ENCODE assay signal across 8 cellular contexts in genomic region chr15:75801859-75802593, GRCh38. TPM values are rescaled to one million over a fixed set of nuclear protein-coding genes. Genes with fewer than 3 reads are reported as not detected.
DNase-seq lines count a peak whose midpoint lies in the region; ATAC-seq and TF ChIP-seq lines count a peak whose summit lies in the region.

No MANE protein-coding gene starts in this region.

- H3K36me3 Mint-ChIP-seq in IgD-negative memory B cell (no peaks in the 10 kb centered on the region), natural killer cell (no peaks in the 10 kb centered on the region)
- H3K36me3 Mint-ChIP-seq in activated T-cell treated with anti-CD3 and anti-CD28 coated beads, Interleukin-2, amount 50 U/mL, for 24 hours (ENCODE audit: low read depth) = no peaks in the 10 kb centered on the region
- no peaks in the 10 kb centered on the region for H3K36me3 Mint-ChIP-seq in stimulated activated effector memory CD8-positive, alpha-beta T cell treated with anti-CD3 and anti-CD28 coated beads, Interleukin-12 subunit alpha, Interleukin-12 subunit beta, amount 100 ng/mL, for 72 hours

- intact Hi-C loops in PC-9 (cut with micrococcal nuclease; ENCODE audit: unreplicated experiment) = loop anchor here (1.0 to 5.0 kb wide), 3 partner anchors 69 to 118 kb away; a partner anchor contains a TSS
- intact Hi-C loops in natural killer cell (cut with micrococcal nuclease) = loop anchor here (1.0 kb wide), 2 partner anchors 74 to 119 kb away; no protein-coding TSS in a partner anchor

- DNase-seq in AG20443 (ENCODE audit: low spot score) (peak; percentile 94), PC-9 (peak in 1 of 2 experiments; percentile 78), fibroblast of lung (ENCODE audit: low read depth in 2 of 2) (peak; percentile 51 to 61), natural killer cell (peak; percentile 73)
- peak; percentile 85 for DNase-seq in activated T-cell treated with anti-CD3 and anti-CD28 coated beads, Interleukin-2, amount 50 U/mL, for 24 hours
- DNase-seq in stimulated activated effector memory CD8-positive, alpha-beta T cell treated with anti-CD3 and anti-CD28 coated beads, Interleukin-12 subunit alpha, Interleukin-12 subunit beta, amount 100 ng/mL, for 72 hours (ENCODE audit: low spot score in 2 of 2) = peak; percentile 75 to 89

- no peaks in the 10 kb centered on the region for H3K9me3 Mint-ChIP-seq in IgD-negative memory B cell
- H3K9me3 Mint-ChIP-seq in activated T-cell treated with anti-CD3 and anti-CD28 coated beads, Interleukin-2, amount 50 U/mL, for 24 hours = no peaks in the 10 kb centered on the region
- H3K9me3 Mint-ChIP-seq in natural killer cell = no peaks in the 10 kb centered on the region
- no peaks in the 10 kb centered on the region for H3K9me3 Mint-ChIP-seq in stimulated activated effector memory CD8-positive, alpha-beta T cell treated with anti-CD3 and anti-CD28 coated beads, Interleukin-12 subunit alpha, Interleukin-12 subunit beta, amount 100 ng/mL, for 72 hours

- peaks cover 5% of the 10 kb centered on the region; the same call in 1 of the 2 replicates for H3K4me1 ChIP-seq in PC-9 (replicated peaks; ENCODE audit: insufficient read depth)
- H3K4me1 ChIP-seq in fibroblast of lung (ENCODE audit: control insufficient read depth, extremely low read depth, insufficient read depth, low read length) = peaks cover 4% of the 10 kb centered on the region

- H3K9me3 ChIP-seq in PC-9 (ENCODE audit: insufficient read depth, low read depth) = no peaks in the 10 kb centered on the region
- no peaks in the 10 kb centered on the region for H3K9me3 ChIP-seq in fibroblast of lung (ENCODE audit: control insufficient read depth, insufficient read depth, low read depth, low read length)

- H3K27me3 Mint-ChIP-seq in IgD-negative memory B cell = peaks cover 40% of the 10 kb centered on the region
- H3K27me3 Mint-ChIP-seq in activated T-cell treated with anti-CD3 and anti-CD28 coated beads, Interleukin-2, amount 50 U/mL, for 24 hours = peaks cover 54% of the 10 kb centered on the region
- peaks cover 51 to 54% of the 10 kb centered on the region in 2 donors for H3K27me3 Mint-ChIP-seq in natural killer cell (ENCODE audit: low read depth in 2 of 2)

- H3K27ac Mint-ChIP-seq in IgD-negative memory B cell (no peak overlapping the region), natural killer cell (no peak overlapping the region)
- no peak overlapping the region for H3K27ac Mint-ChIP-seq in activated T-cell treated with anti-CD3 and anti-CD28 coated beads, Interleukin-2, amount 50 U/mL, for 24 hours
- H3K27ac Mint-ChIP-seq in stimulated activated effector memory CD8-positive, alpha-beta T cell treated with anti-CD3 and anti-CD28 coated beads, Interleukin-12 subunit alpha, Interleukin-12 subunit beta, amount 100 ng/mL, for 72 hours = no peak overlapping the region

- H3K4me2 ChIP-seq in PC-9 = peak overlapping the region; percentile 76
- peak overlapping the region; percentile 86 for H3K4me2 ChIP-seq in fibroblast of lung (ENCODE audit: extremely low read depth, insufficient read depth, low read length)

- no TSS peak for BruUV-seq in PC-9 (replicated peaks; lab: Mats Ljungman, UMichigan)

- H3K4me3 ChIP-seq in PC-9 (peak overlapping the region; percentile 23; the same call in 1 of the 2 replicates), fibroblast of lung (replicated peaks in 1 of 4; ENCODE audit: control extremely low read depth in 1 of 4, insufficient read depth in 1 of 4, low read depth in 3 of 4, low read length in 4 of 4) (peak overlapping the region; percentile 19 to 56 (median 40))

- no peaks in the 10 kb centered on the region for H3K9me2 ChIP-seq in PC-9 (ENCODE audit: insufficient read depth)

- peaks cover 3 to 7% (median 4%) of the 10 kb centered on the region in 3 donors for H3K4me1 Mint-ChIP-seq in IgD-negative memory B cell
- H3K4me1 Mint-ChIP-seq in activated T-cell treated with anti-CD3 and anti-CD28 coated beads, Interleukin-2, amount 50 U/mL, for 24 hours (ENCODE audit: low read depth) = peaks cover 7% of the 10 kb centered on the region
- H3K4me1 Mint-ChIP-seq in natural killer cell = peaks cover 9 to 11% of the 10 kb centered on the region in 2 donors
- H3K4me1 Mint-ChIP-seq in stimulated activated effector memory CD8-positive, alpha-beta T cell treated with anti-CD3 and anti-CD28 coated beads, Interleukin-12 subunit alpha, Interleukin-12 subunit beta, amount 100 ng/mL, for 72 hours = peaks cover 11% of the 10 kb centered on the region

- TF ChIP-seq CTCF in PC-9 (conservative IDR thresholded peaks at IDR 0.05) (peak; percentile 82), fibroblast of lung (conservative IDR thresholded peaks at IDR 0.05 in 1 of 2, IDR thresholded peaks at IDR 0.05 in 1 of 2; ENCODE audit: low read depth in 1 of 2, low read length in 2 of 2) (peak; percentile 64 to 77), natural killer cell (IDR thresholded peaks at IDR 0.05) (peak; percentile 81)

- CTCF ChIA-PET in PC-9 (lab: Charles Lee) = interaction anchor here (0.5 to 2.3 kb wide), 9 partner anchors 74 to 927 kb away, joined by 3 to 14 read pairs (median 6); partner anchors contain the start of gene MAN2C1

- H3K4me3 Mint-ChIP-seq in IgD-negative memory B cell = peak overlapping the region in 3 of 4 donors; percentile 8 to 69 (median 54)
- peak overlapping the region; percentile 59 for H3K4me3 Mint-ChIP-seq in activated T-cell treated with anti-CD3 and anti-CD28 coated beads, Interleukin-2, amount 50 U/mL, for 24 hours
- no peak overlapping the region for H3K4me3 Mint-ChIP-seq in natural killer cell
- peak overlapping the region; percentile 16 for H3K4me3 Mint-ChIP-seq in stimulated activated effector memory CD8-positive, alpha-beta T cell treated with anti-CD3 and anti-CD28 coated beads, Interleukin-12 subunit alpha, Interleukin-12 subunit beta, amount 100 ng/mL, for 72 hours

- no peaks in the 10 kb centered on the region for H3F3A ChIP-seq in PC-9 (ENCODE audit: insufficient read depth, low read depth)

- H3K9ac ChIP-seq in fibroblast of lung (ENCODE audit: insufficient read depth, low read length) = no peak overlapping the region

- H3K27ac ChIP-seq in PC-9 (no peak overlapping the region), fibroblast of lung (ENCODE audit: insufficient read depth, low read length) (no peak overlapping the region)

- H3K79me2 ChIP-seq in PC-9 (ENCODE audit: low read depth) = no peaks in the 10 kb centered on the region
- H3K79me2 ChIP-seq in fibroblast of lung (ENCODE audit: control insufficient read depth, insufficient read depth, low read length) = no peaks in the 10 kb centered on the region

- H3K36me3 ChIP-seq in PC-9 (ENCODE audit: low read depth) (no peaks in the 10 kb centered on the region), fibroblast of lung (ENCODE audit: control insufficient read depth, insufficient read depth, low read length) (no peaks in the 10 kb centered on the region)

- POLR2A ChIA-PET in PC-9 (lab: Charles Lee; ENCODE audit: unreplicated experiment) = no interaction called here

- peaks cover 30% of the 10 kb centered on the region for H3K27me3 ChIP-seq in PC-9 (ENCODE audit: insufficient read depth, low read depth)
- H3K27me3 ChIP-seq in fibroblast of lung (ENCODE audit: control insufficient read depth, insufficient read depth, low read length) = peaks cover 13% of the 10 kb centered on the region

- H4K20me1 ChIP-seq in PC-9 (ENCODE audit: insufficient read depth) (no peaks in the 10 kb centered on the region), fibroblast of lung (ENCODE audit: control insufficient read depth, extremely low read depth, insufficient read depth, low read length) (no peaks in the 10 kb centered on the region)

- peak; percentile 74 for ATAC-seq in GM19351 (IDR thresholded peaks at IDR 0.05; ENCODE audit: unreplicated experiment)
- ATAC-seq in natural killer cell = peak; percentile 99 to 100 (median 100)
- peak; percentile 99 for ATAC-seq in stimulated activated effector memory CD8-positive, alpha-beta T cell treated with anti-CD3 and anti-CD28 coated beads, Interleukin-12 subunit alpha, Interleukin-12 subunit beta, amount 100 ng/mL, for 72 hours

- H2AFZ ChIP-seq in PC-9 (peak overlapping the region; percentile 70; the same call in 1 of the 2 replicates), fibroblast of lung (ENCODE audit: low read length) (peak overlapping the region; percentile 73)

RNA-seq across cellular contexts. Expression of gene UBE2Q2, which starts 41.2 kb away (rescaled TPM):
- polyA plus RNA-seq in IgD-negative memory B cell (21.4 TPM), fibroblast of lung (38.7 and 55.7 TPM in 2 replicates)
- total RNA-seq in PC-9 (2021) (15.6 and 20.0 TPM in 2 replicates), fibroblast of lung (55.7 and 62.6 TPM in 2 replicates), natural killer cell (10 to 100 TPM; 39.5 to 64.6 (median 63.9) TPM)
- polyA plus RNA-seq in fibroblast of lung (2012) = 29.4 and 34.8 TPM in 2 replicates
- 2.4 and 8.5 TPM in 2 replicates for polyA minus RNA-seq in fibroblast of lung (ENCODE audit: low replicate concordance)
